In the genomic region with DNA sequence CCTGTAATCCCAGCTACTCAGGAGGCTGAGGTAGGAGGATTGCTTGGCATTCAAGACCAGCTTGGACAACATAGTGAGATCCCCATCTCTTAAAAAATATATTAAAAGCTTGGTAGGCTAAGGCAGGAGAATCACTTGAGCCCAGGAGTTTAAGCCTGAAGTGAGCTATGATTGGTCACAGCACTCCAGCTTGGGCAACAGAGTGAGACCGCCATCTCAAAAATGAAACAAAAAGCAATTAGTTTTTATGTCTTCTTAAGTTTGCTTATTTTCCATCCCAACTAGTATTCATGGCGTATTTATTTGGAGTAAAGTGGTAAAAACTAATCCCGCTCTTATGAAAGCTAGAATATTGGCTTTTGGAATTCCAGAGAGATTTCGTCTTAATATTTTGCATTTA, we compare ENCODE assay signal across 22 cellular contexts. TPM values are rescaled to one million over a fixed set of nuclear protein-coding genes. Genes with fewer than 3 reads are reported as not detected.
A peak's percentile ranks its signal among the peaks of the same experiment; 100 is the strongest.
DNase-seq lines count a peak whose midpoint lies in the region; ATAC-seq, FAIRE-seq and TF ChIP-seq lines count a peak whose summit lies in the region.
"Had no signal": no experiment of that assay in that cellular context is flagged by ENCODE, and none has a peak within 500 bp of the region (broad histone marks: within the 10 kb centered on the region; RNA-seq: fewer than 3 reads in every experiment).

No MANE protein-coding gene starts in this region.

- H4K20me1 ChIP-seq in SK-N-SH (ENCODE audit: insufficient read depth) (no peaks in the 10 kb centered on the region), MM.1S (ENCODE audit: insufficient read depth, low read length) (no peaks in the 10 kb centered on the region), GM12878 (ENCODE audit: control insufficient read depth, insufficient read depth) (no peaks in the 10 kb centered on the region)

- no peak for TF ChIP-seq POLR2A in GM12878 (IDR thresholded peaks at IDR 0.05; ENCODE audit: low read depth, low read length)

- H3K27ac Mint-ChIP-seq in activated CD4-positive, alpha-beta memory T cell treated with anti-CD3 and anti-CD28 coated beads, Interleukin-2, amount 10 ng/mL, durations not matched to agents 7 days and 5 days, result no peak overlapping the region
- H3K27ac Mint-ChIP-seq: CD4-positive, alpha-beta T cell; HFFc6 had no signal

- H3K4me1 ChIP-seq in SK-N-SH (ENCODE audit: control insufficient read depth in 1 of 2, insufficient read depth in 2 of 2, low read depth in 1 of 2, low read length in 1 of 2) (peaks cover 0 to 9% of the 10 kb centered on the region in 2 experiments; a peak in 2 of 4 replicates), MM.1S (ENCODE audit: low read length) (no peaks in the 10 kb centered on the region), GM12878 (ENCODE audit: control insufficient read depth, insufficient read depth, low read length) (no peaks in the 10 kb centered on the region)
- H3K4me1 ChIP-seq: A549 had no signal

- no peak overlapping the region for H3K4me2 ChIP-seq in SK-N-SH
- peak overlapping the region; percentile 21; the same call in 1 of the 2 replicates for H3K4me2 ChIP-seq in MM.1S (ENCODE audit: low read depth, low read length)
- no peak overlapping the region for H3K4me2 ChIP-seq in GM12878 (ENCODE audit: control insufficient read depth, insufficient read depth)
- H3K4me2 ChIP-seq: A549 had no signal

- H3K4me3 Mint-ChIP-seq in activated CD4-positive, alpha-beta memory T cell treated with anti-CD3 and anti-CD28 coated beads, Interleukin-2, amount 10 ng/mL, durations not matched to agents 7 days and 5 days, result no peak overlapping the region
- H3K4me3 Mint-ChIP-seq: CD4-positive, alpha-beta T cell; HFFc6 had no signal

- TF ChIP-seq EP300 in SK-N-SH (IDR thresholded peaks at IDR 0.05; ENCODE audit: borderline replicate concordance in 1 of 2, low read depth in 1 of 2, low read length in 1 of 2) (no peak), GM12878 (IDR thresholded peaks at IDR 0.05; ENCODE audit: borderline replicate concordance in 1 of 2, control insufficient read depth in 1 of 2, low read depth in 2 of 2, low read length in 2 of 2) (no peak)

- RAD21 ChIA-PET in GM12878 (lab: Charles Lee; ENCODE audit: unreplicated experiment), result interaction anchor here (1.0 to 1.4 kb wide), 3 partner anchors 17 to 403 kb away, joined by 3 to 4 read pairs (median 4); no protein-coding TSS in a partner anchor

- 0 out of 2 replicates have a peak overlapping the region, but pooled peaks have one; percentile 16 for H2AFZ ChIP-seq in SK-N-SH (ENCODE audit: low read depth)
- H2AFZ ChIP-seq in MM.1S (ENCODE audit: low read length), result peak overlapping the region; percentile 27; the same call in 1 of the 2 replicates
- no peak overlapping the region for H2AFZ ChIP-seq in GM12878 (ENCODE audit: control insufficient read depth, low read depth, low read length)
- H2AFZ ChIP-seq: GM23248 had no signal

- FAIRE-seq in GM12878 (lab: Jason Lieb, UNC), result no peak
- FAIRE-seq: A549, D721Med, G401.6, GM19239, H54, HepG2 had no signal

- H3F3A ChIP-seq in SK-N-SH (replicated peaks; ENCODE audit: insufficient read depth) (no peaks in the 10 kb centered on the region), MM.1S (ENCODE audit: insufficient read depth, low read length) (no peaks in the 10 kb centered on the region)

- BruUV-seq in GM12878 (replicated peaks; lab: Mats Ljungman, UMichigan), result no TSS peak

- intact Hi-C loops in GM12878 (cut with micrococcal nuclease; ENCODE audit: unreplicated experiment), result no loop called here
- intact Hi-C loops in posterior cingulate gyrus (cut with DNase I), result no loop called here

- TF ChIP-seq RAD21 in SK-N-SH (IDR thresholded peaks at IDR 0.05; ENCODE audit: low read length) (no peak), GM12878 (IDR thresholded peaks at IDR 0.05; ENCODE audit: insufficient read depth, low read depth, low read length) (no peak)

- H3K36me3 ChIP-seq in SK-N-SH (replicated peaks in 1 of 2; ENCODE audit: control insufficient read depth in 1 of 2, insufficient read depth in 2 of 2, low read length in 1 of 2) (no peaks in the 10 kb centered on the region), MM.1S (replicated peaks; ENCODE audit: insufficient read depth, low read length) (no peaks in the 10 kb centered on the region), GM12878 (ENCODE audit: control insufficient read depth in 2 of 2, insufficient read depth in 2 of 2, low read length in 1 of 2) (no peaks in the 10 kb centered on the region)

- H3K27me3 ChIP-seq in SK-N-SH (ENCODE audit: insufficient read depth) (no peaks in the 10 kb centered on the region), MM.1S (replicated peaks; ENCODE audit: insufficient read depth, low read length) (no peaks in the 10 kb centered on the region), GM12878 (replicated peaks in 1 of 2; ENCODE audit: control insufficient read depth in 2 of 2, insufficient read depth in 2 of 2, low read length in 1 of 2) (no peaks in the 10 kb centered on the region)

- H3K79me2 ChIP-seq in SK-N-SH (ENCODE audit: insufficient read depth), result no peaks in the 10 kb centered on the region
- no peaks in the 10 kb centered on the region for H3K79me2 ChIP-seq in MM.1S (ENCODE audit: low read length)
- no peaks in the 10 kb centered on the region for H3K79me2 ChIP-seq in GM12878 (ENCODE audit: control insufficient read depth, insufficient read depth, low read length)

- no peaks in the 10 kb centered on the region for H3K9me3 Mint-ChIP-seq in activated CD4-positive, alpha-beta memory T cell treated with anti-CD3 and anti-CD28 coated beads, Interleukin-2, amount 10 ng/mL, durations not matched to agents 7 days and 5 days
- H3K9me3 Mint-ChIP-seq: CD4-positive, alpha-beta T cell; HFFc6 had no signal

- TF ChIP-seq CTCF in SK-N-SH (IDR thresholded peaks at IDR 0.05), result no peak
- TF ChIP-seq CTCF in MM.1S (IDR thresholded peaks at IDR 0.05; ENCODE audit: low read length), result no peak
- TF ChIP-seq CTCF in GM12878 (IDR thresholded peaks at IDR 0.05 in 2 of 3, conservative IDR thresholded peaks at IDR 0.05 in 1 of 3; ENCODE audit: control insufficient read depth in 2 of 3, extremely low read depth in 1 of 3, insufficient read depth in 1 of 3, low read depth in 3 of 3, low read length in 3 of 3), result no peak

- H3K27ac ChIP-seq in SK-N-SH (ENCODE audit: low read depth in 2 of 2, low read length in 1 of 2) (no peak overlapping the region), MM.1S (ENCODE audit: low read length) (no peak overlapping the region), GM12878 (ENCODE audit: control insufficient read depth, insufficient read depth) (no peak overlapping the region)
- H3K27ac ChIP-seq: 22Rv1, A549, C4-2B, GM23248 had no signal

- 82% methylated on average over 4 of the region's 4 CpGs for WGBS in SK-N-SH (ENCODE audit: low lambda C conversion rate)
- 55% methylated on average over 4 of the region's 4 CpGs for WGBS in GM12878 (ENCODE audit: insufficient coverage, insufficient replicate concordance, low lambda C conversion rate, missing lambda C conversion rate)

- no peaks in the 10 kb centered on the region for H3K4me1 Mint-ChIP-seq in activated CD4-positive, alpha-beta memory T cell treated with anti-CD3 and anti-CD28 coated beads, Interleukin-2, amount 10 ng/mL, durations not matched to agents 7 days and 5 days

- no peak overlapping the region for H3K9ac ChIP-seq in SK-N-SH
- peak overlapping the region; percentile 3; the same call in 1 of the 2 replicates for H3K9ac ChIP-seq in MM.1S (ENCODE audit: low read length)
- no peak overlapping the region for H3K9ac ChIP-seq in GM12878 (ENCODE audit: control insufficient read depth, insufficient read depth, low read length)
- H3K9ac ChIP-seq: GM23248 had no signal

- CTCF ChIA-PET in SK-N-SH (lab: Yijun Ruan, JAX) (interaction anchor here (1.2 to 5.2 kb wide), 5 partner anchors 9 to 50 kb away, joined by 3 to 34 read pairs (median 4); partner anchors contain the start of gene PDE5A), GM12878 (lab: Yijun Ruan, JAX) (interaction anchor here (0.6 to 2.2 kb wide), 4 partner anchors 10 to 32 kb away, joined by 3 to 9 read pairs (median 3); partner anchors contain the start of gene PDE5A)
- CTCF ChIA-PET in activated CD4-positive, alpha-beta memory T cell treated with anti-CD3 and anti-CD28 coated beads, Interleukin-2, amount 10 ng/mL, durations not matched to agents 7 days and 5 days (lab: Charles Lee), result interaction anchor here (1.7 kb wide), 1 partner anchor 25 kb away, joined by 6 read pairs; the partner anchor contains the start of gene PDE5A

- H3K9me2 ChIP-seq in SK-N-SH (no peaks in the 10 kb centered on the region), MM.1S (replicated peaks; ENCODE audit: insufficient read depth, low read length) (no peaks in the 10 kb centered on the region)

- DNase-seq in SK-N-SH (no peak), MM.1S (peak; percentile 57), GM12878 (ENCODE audit: low read depth, low spot score) (no peak), middle frontal gyrus (ENCODE audit: extremely low spot score, low spot score) (no peak), posterior cingulate gyrus (no peak), GOT3 (lab: John Stamatoyannopoulos, UW) (no peak)
- no peak for DNase-seq in activated CD4-positive, alpha-beta memory T cell treated with anti-CD3 and anti-CD28 coated beads, Interleukin-2, amount 10 ng/mL, durations not matched to agents 7 days and 5 days
- DNase-seq: AML-193; Caco-2; CD4-positive, alpha-beta T cell; GM23248; HFFc6 had no signal

- H3K9me3 ChIP-seq in SK-N-SH, result no peaks in the 10 kb centered on the region
- H3K9me3 ChIP-seq in MM.1S (replicated peaks; ENCODE audit: insufficient read depth, low read length), result no peaks in the 10 kb centered on the region
- no peaks in the 10 kb centered on the region for H3K9me3 ChIP-seq in GM12878 (replicated peaks; ENCODE audit: control insufficient read depth, insufficient read depth, low read length)
- H3K9me3 ChIP-seq: A549 had no signal

- H3K4me3 ChIP-seq in SK-N-SH (ENCODE audit: low read depth in 2 of 2, low read length in 1 of 2) (no peak overlapping the region), MM.1S (ENCODE audit: low read length) (peak overlapping the region; percentile 21; the same call in 1 of the 2 replicates), GM12878 (no peak overlapping the region)
- H3K4me3 ChIP-seq: A549, GM23248 had no signal

- no peak for ATAC-seq in SK-N-SH treated with all-trans-retinoic acid at 6 μM for 48 hours
- peak; percentile 58 for ATAC-seq in GM12878
- ATAC-seq: A549, HCT116, HepG2 had no signal

- in situ Hi-C loops in GM12878 (cut with MboI), result no loop called here

- H3K36me3 Mint-ChIP-seq in activated CD4-positive, alpha-beta memory T cell treated with anti-CD3 and anti-CD28 coated beads, Interleukin-2, amount 10 ng/mL, durations not matched to agents 7 days and 5 days (ENCODE audit: low read depth), result no peaks in the 10 kb centered on the region

- POLR2A ChIA-PET in SK-N-SH (lab: Yijun Ruan, JAX), result no interaction called here
- POLR2A ChIA-PET in GM12878 (lab: Charles Lee), result interaction anchor here (1.4 kb wide), 1 partner anchor 127 kb away, joined by 3 read pairs; no protein-coding TSS in a partner anchor
- POLR2A ChIA-PET in activated CD4-positive, alpha-beta memory T cell treated with anti-CD3 and anti-CD28 coated beads, Interleukin-2, amount 10 ng/mL, durations not matched to agents 7 days and 5 days (lab: Charles Lee), result no interaction called here

- no peaks in the 10 kb centered on the region for H3K27me3 Mint-ChIP-seq in activated CD4-positive, alpha-beta memory T cell treated with anti-CD3 and anti-CD28 coated beads, Interleukin-2, amount 10 ng/mL, durations not matched to agents 7 days and 5 days
- H3K27me3 Mint-ChIP-seq: CD4-positive, alpha-beta T cell had no signal

- SMC1A ChIA-PET in GM12878 (lab: Charles Lee; ENCODE audit: uncharacterized antibody, unreplicated experiment), result interaction anchor here (0.8 to 2.5 kb wide), 7 partner anchors 8 to 89 kb away, joined by 3 to 8 read pairs (median 4); partner anchors contain the start of gene PDE5A

RNA-seq across cellular contexts. Expression of gene PDE5A, which starts 25.4 kb away (rescaled TPM):
- polyA plus RNA-seq in SK-N-SH (2012; rRNA removed) (6.4 and 10.1 TPM in 2 replicates), GM12878 (2011; rRNA removed) (0.12 and 0.24 TPM in 2 replicates), GM12878 (2014; fragmentation: Illumina TruSeq; extraction: Trizol) (under 0.01 TPM in 1 of 2 replicates, not detected in the other), GM12878 (2014; fragmentation: Nextera tagmentation; extraction: Ambion mirVana) (1 to 10 TPM in 1 of 2 experiments, under 1 TPM in 1; 0.62 to 1.6 TPM), GM12878 (2014; rRNA removed) (0.01 TPM in 1 of 2 replicates, not detected in the other), GM12878 (2016; fragmentation: Nextera tagmentation; extraction: Ambion mirVana) (1 to 10 TPM; 2.2 to 3.9 TPM)
- 9.0 and 10.7 TPM in 2 replicates for polyA plus RNA-seq in SK-N-SH (2012; cell fraction: cytosol; rRNA removed)
- 9.0 and 21.7 TPM in 2 replicates for polyA plus RNA-seq in SK-N-SH (2012; cell fraction: nucleus; rRNA removed)
- 0.50 and 0.93 TPM in 2 replicates for total RNA-seq in GM12878 (2013; cell fraction: nucleolus; rRNA removed)
- total RNA-seq in GM12878 (2014; rRNA removed) (0.27 TPM in 1 of 2 replicates, not detected in the other), GM12878 (2014; rRNA removed; fragmentation: Illumina TruSeq; extraction: Trizol) (0.13 TPM in 1 of 2 replicates, not detected in the other), GM12878 (2021) (0.26 and 0.27 TPM in 2 replicates)
- polyA plus RNA-seq in GM12878 (2011; ENCODE audit: low read depth), result 6.0 TPM
- 0.05 and 0.10 TPM in 2 replicates for polyA plus RNA-seq in GM12878 (2011; cell fraction: cytosol; rRNA removed)
- polyA plus RNA-seq in GM12878 (2011; cell fraction: nucleus; rRNA removed), result 0.10 and 0.18 TPM in 2 replicates
- polyA plus RNA-seq in GM12878 (2012), result 1.2 TPM in 2 replicates
- polyA minus RNA-seq in GM12878 (2011; rRNA and poly(A)+ RNA removed), result 0.07 and 0.26 TPM in 2 replicates
- not detected in 2 replicates for polyA minus RNA-seq in GM12878 (2011; cell fraction: cytosol; rRNA and poly(A)+ RNA removed)
- 0.48 and 0.77 TPM in 2 replicates for polyA minus RNA-seq in GM12878 (2011; cell fraction: nucleus; rRNA and poly(A)+ RNA removed)
- total RNA-seq in activated CD4-positive, alpha-beta memory T cell treated with anti-CD3 and anti-CD28 coated beads, Interleukin-2, amount 10 ng/mL, durations not matched to agents 7 days and 5 days, result 1 to 10 TPM in 1 of 2 experiments, under 1 TPM in 1; 0.81 to 1.1 TPM
